Comparison of ENCODE assay signal across 27 cellular contexts in the genomic region with DNA sequence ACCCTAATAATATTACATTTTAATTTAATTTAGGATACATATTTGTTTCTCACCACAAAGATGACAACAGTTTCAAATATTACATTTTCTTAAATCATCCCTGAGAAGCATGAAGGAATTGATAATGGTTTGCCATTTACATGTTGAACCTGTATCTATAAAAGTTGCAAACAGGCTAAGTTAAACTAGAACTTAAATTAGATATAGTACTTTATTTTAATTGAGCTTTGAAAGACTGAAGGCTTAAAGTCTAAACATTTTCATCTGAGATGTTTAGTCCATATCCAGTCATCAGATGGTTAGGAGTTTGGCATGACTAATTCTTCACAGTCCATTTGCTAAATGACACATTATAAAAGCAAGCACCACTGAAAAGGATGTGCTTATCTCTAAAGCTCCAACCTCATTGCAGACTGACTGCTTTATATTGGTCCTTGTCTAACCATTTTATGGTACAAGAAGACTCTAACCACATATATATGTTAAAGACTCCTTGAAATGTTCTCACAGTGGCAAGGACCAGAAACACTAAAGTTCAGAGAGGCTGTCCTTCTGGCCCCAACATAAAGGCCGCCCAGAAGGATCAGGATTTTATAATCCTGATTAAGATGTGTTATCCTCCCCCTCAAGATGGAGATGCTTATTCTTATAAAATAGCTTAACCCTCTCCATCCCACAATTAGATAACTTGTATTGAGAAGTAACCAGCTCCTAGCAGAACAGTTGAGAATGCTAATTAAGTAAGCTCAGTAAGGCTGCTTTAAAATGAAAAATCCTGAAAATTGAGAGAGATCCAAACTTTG. TPM values are rescaled to one million over a fixed set of nuclear protein-coding genes. Genes with fewer than 3 reads are reported as not detected.
DNase-seq lines count a peak whose midpoint lies in the region; ATAC-seq, FAIRE-seq and TF ChIP-seq lines count a peak whose summit lies in the region.
"Had no signal": no experiment of that assay in that cellular context is flagged by ENCODE, and none has a peak within 500 bp of the region (broad histone marks: within the 10 kb centered on the region; RNA-seq: fewer than 3 reads in every experiment).

No MANE protein-coding gene starts in this region.

- H2AFZ ChIP-seq in GM23248: no peak overlapping the region

- TF ChIP-seq CTCF in D721Med (IDR thresholded peaks at IDR 0.05; ENCODE audit: insufficient read depth, missing control alignments): no peak

- H3K9me3 ChIP-seq in GM23248 (ENCODE audit: low read depth): no peaks in the 10 kb centered on the region
- H3K9me3 ChIP-seq: right atrium auricular region, SJSA1 had no signal

- no peaks in the 10 kb centered on the region for H3K9me2 ChIP-seq in GM23248 (ENCODE audit: insufficient read depth)

- H3K27ac Mint-ChIP-seq in natural killer cell treated with Interleukin-12 subunit alpha and Interleukin-12 subunit beta and Interleukin-15 and Interleukin-18, amount 100 ng/mL, for 72 hours: no peak overlapping the region
- H3K27ac Mint-ChIP-seq: activated CD4-positive, alpha-beta T cell treated with anti-CD3 and anti-CD28 coated beads, Interleukin-2, amount 10 ng/mL, durations not matched to agents 7 days and 5 days; dendritic cell treated with granulocyte-macrophage colony-stimulating factor and Interleukin-4, amounts not matched to agents 40 ng/mL and 50 ng/mL, for 4 days; T-helper 1 cell treated with Interleukin-12 subunit alpha and Interleukin-12 subunit beta and Interleukin-4 antibody, amounts not matched to agents 30 μg/mL and 1 μg/mL, for 36 hours had no signal

- no peaks in the 10 kb centered on the region for H3K4me1 ChIP-seq in GM23248 (ENCODE audit: insufficient read depth)
- H3K4me1 ChIP-seq: right atrium auricular region had no signal

- in situ Hi-C loops in GM23248 (cut with MboI): no loop called here

- no peak overlapping the region for H3K4me3 ChIP-seq in GM23248
- H3K4me3 ChIP-seq: right atrium auricular region, SJSA1 had no signal

- no peaks in the 10 kb centered on the region for H3K79me2 ChIP-seq in GM23248 (ENCODE audit: insufficient read depth)

- H3F3A ChIP-seq in GM23248 (ENCODE audit: insufficient read depth): no peaks in the 10 kb centered on the region

- no peaks in the 10 kb centered on the region for H3K36me3 ChIP-seq in GM23248 (ENCODE audit: low read depth)
- H3K36me3 ChIP-seq: right atrium auricular region, SJSA1 had no signal

- no peaks in the 10 kb centered on the region for H3K4me1 Mint-ChIP-seq in natural killer cell treated with Interleukin-12 subunit alpha and Interleukin-12 subunit beta and Interleukin-15 and Interleukin-18, amount 100 ng/mL, for 72 hours (ENCODE audit: low read depth in 2 of 2)
- H3K4me1 Mint-ChIP-seq: activated CD4-positive, alpha-beta T cell treated with anti-CD3 and anti-CD28 coated beads, Interleukin-2, amount 10 ng/mL, durations not matched to agents 7 days and 5 days; IgD-negative memory B cell had no signal

- H3K4me3 Mint-ChIP-seq in natural killer cell treated with Interleukin-12 subunit alpha and Interleukin-12 subunit beta and Interleukin-15 and Interleukin-18, amount 100 ng/mL, for 72 hours: no peak overlapping the region
- H3K4me3 Mint-ChIP-seq: activated CD4-positive, alpha-beta T cell treated with anti-CD3 and anti-CD28 coated beads, Interleukin-2, amount 10 ng/mL, durations not matched to agents 7 days and 5 days; dendritic cell treated with granulocyte-macrophage colony-stimulating factor and Interleukin-4, amounts not matched to agents 40 ng/mL and 50 ng/mL, for 4 days; IgD-negative memory B cell; T-helper 1 cell treated with Interleukin-12 subunit alpha and Interleukin-12 subunit beta and Interleukin-4 antibody, amounts not matched to agents 30 μg/mL and 1 μg/mL, for 36 hours had no signal

- no peak overlapping the region for H3K27ac ChIP-seq in GM23248
- H3K27ac ChIP-seq: HL-60, right atrium auricular region, SJSA1 had no signal

- DNase-seq in D721Med (ENCODE audit: insufficient read length, low spot score): peak; percentile 57
- DNase-seq in GM23248: peak; percentile 51
- DNase-seq in RKO (ENCODE audit: low spot score): peak; percentile 42
- DNase-seq in glomerular visceral epithelial cell (ENCODE audit: extremely low spot score): peak; percentile 35
- no peak for DNase-seq in retina
- DNase-seq in natural killer cell treated with Interleukin-12 subunit alpha and Interleukin-12 subunit beta and Interleukin-15 and Interleukin-18, amount 100 ng/mL, for 72 hours (ENCODE audit: low spot score): no peak
- no peak for DNase-seq in NCI-H2196 (lab: John Stamatoyannopoulos, UW; ENCODE audit: unreplicated experiment)
- DNase-seq: activated CD4-positive, alpha-beta T cell treated with anti-CD3 and anti-CD28 coated beads, Interleukin-2, amount 10 ng/mL, durations not matched to agents 7 days and 5 days; activated CD8-positive, alpha-beta memory T cell treated with anti-CD3 and anti-CD28 coated beads, Interleukin-2, amount 50 U/mL, for 4 hours; hippocampal formation; MV-4-11; occipital lobe; stimulated activated CD8-positive, alpha-beta memory T cell treated with anti-CD3 and anti-CD28 coated beads, Interleukin-4, amount 100 ng/mL, for 48 hours had no signal

- no peaks in the 10 kb centered on the region for H3K36me3 Mint-ChIP-seq in natural killer cell treated with Interleukin-12 subunit alpha and Interleukin-12 subunit beta and Interleukin-15 and Interleukin-18, amount 100 ng/mL, for 72 hours
- H3K36me3 Mint-ChIP-seq: IgD-negative memory B cell had no signal

- FAIRE-seq in D721Med (lab: Jason Lieb, UNC): peak; percentile 69
- FAIRE-seq: G401.6 had no signal

- H3K4me2 ChIP-seq in GM23248 (ENCODE audit: unreplicated experiment): no peak overlapping the region

- no peak overlapping the region for H3K9ac ChIP-seq in GM23248

- peaks cover 25% of the 10 kb centered on the region for H3K27me3 ChIP-seq in GM23248 (replicated peaks; ENCODE audit: insufficient read depth)
- H3K27me3 ChIP-seq: right atrium auricular region, SJSA1 had no signal

- 30 to 40% methylated on average over 1 of the region's 1 CpG for WGBS in GM23248 (ENCODE audit: low coverage in 1 of 2, low lambda C conversion rate in 2 of 2, missing lambda C conversion rate in 2 of 2), 2 experiments

- no peak for TF ChIP-seq POLR2A in GM18505 (IDR thresholded peaks at IDR 0.05; ENCODE audit: borderline replicate concordance, extremely low read depth, insufficient read depth, insufficient read length)

- no peaks in the 10 kb centered on the region for H4K20me1 ChIP-seq in GM23248 (ENCODE audit: insufficient read depth)

- peaks cover 8 to 28% of the 10 kb centered on the region in 2 donors for H3K27me3 Mint-ChIP-seq in natural killer cell treated with Interleukin-12 subunit alpha and Interleukin-12 subunit beta and Interleukin-15 and Interleukin-18, amount 100 ng/mL, for 72 hours

- no peak for ATAC-seq in GM18505 (IDR thresholded peaks at IDR 0.05; ENCODE audit: unreplicated experiment)
- no peak for ATAC-seq in natural killer cell treated with Interleukin-12 subunit alpha and Interleukin-12 subunit beta and Interleukin-15 and Interleukin-18, amount 100 ng/mL, for 72 hours

- H3K9me3 Mint-ChIP-seq in natural killer cell treated with Interleukin-12 subunit alpha and Interleukin-12 subunit beta and Interleukin-15 and Interleukin-18, amount 100 ng/mL, for 72 hours: no peaks in the 10 kb centered on the region
- H3K9me3 Mint-ChIP-seq: activated CD4-positive, alpha-beta T cell treated with anti-CD3 and anti-CD28 coated beads, Interleukin-2, amount 10 ng/mL, durations not matched to agents 7 days and 5 days; dendritic cell treated with granulocyte-macrophage colony-stimulating factor and Interleukin-4, amounts not matched to agents 40 ng/mL and 50 ng/mL, for 4 days; IgD-negative memory B cell; T-helper 1 cell treated with Interleukin-12 subunit alpha and Interleukin-12 subunit beta and Interleukin-4 antibody, amounts not matched to agents 30 μg/mL and 1 μg/mL, for 36 hours had no signal

RNA-seq across cellular contexts. Expression of gene WNT8A, which starts 25.8 kb away (rescaled TPM):
- not detected in 2 replicates for total RNA-seq in GM23248 (2014; rRNA removed; shearing (Covaris generic))
- not detected in 2 replicates for polyA plus RNA-seq in GM23248 (2016; fragmentation: Nextera tagmentation; extraction: Ambion mirVana)
- total RNA-seq in natural killer cell treated with Interleukin-12 subunit alpha and Interleukin-12 subunit beta and Interleukin-15 and Interleukin-18, amount 100 ng/mL, for 72 hours: not detected
- total RNA-seq: activated CD4-positive, alpha-beta T cell treated with anti-CD3 and anti-CD28 coated beads, Interleukin-2, amount 10 ng/mL, durations not matched to agents 7 days and 5 days; cardiac septum; fibroblast of villous mesenchyme; lung microvascular endothelial cell; NCI-H460; occipital lobe; right atrium auricular region; SJSA1; subcutaneous adipose tissue; ureter had no signal
- polyA plus RNA-seq: IgD-negative memory B cell had no signal

RNA-seq across cellular contexts. Expression of gene NME5, which starts 29.6 kb away (rescaled TPM):
- total RNA-seq in GM23248 (2014; rRNA removed; shearing (Covaris generic)): not detected in 2 replicates
- not detected in 2 replicates for polyA plus RNA-seq in GM23248 (2016; fragmentation: Nextera tagmentation; extraction: Ambion mirVana)
- not detected for total RNA-seq in natural killer cell treated with Interleukin-12 subunit alpha and Interleukin-12 subunit beta and Interleukin-15 and Interleukin-18, amount 100 ng/mL, for 72 hours
- total RNA-seq: activated CD4-positive, alpha-beta T cell treated with anti-CD3 and anti-CD28 coated beads, Interleukin-2, amount 10 ng/mL, durations not matched to agents 7 days and 5 days; SJSA1 had no signal
- polyA plus RNA-seq: IgD-negative memory B cell had no signal

Comparison
In these comparisons a context has a peak if more than half of its experiments do, and no peak if none do; other contexts are left out.
1. DNase-seq: peak in D721Med (single experiment), GM23248 (single experiment), RKO (single experiment) and glomerular visceral epithelial cell (single experiment); none in retina (single experiment), natural killer cell treated with Interleukin-12 subunit alpha and Interleukin-12 subunit beta and Interleukin-15 and Interleukin-18, amount 100 ng/mL, for 72 hours (single experiment) and NCI-H2196 (single experiment).